ENCODE assay signal across 1 cellular context in genomic region chr11:108121274-108122155, GRCh38.
TF ChIP-seq lines count a peak whose summit lies in the region.

TSS of gene ACAT1 (plus strand) at chr11:108121567. CDS start at chr11:108121607, 40 bp downstream.

TF ChIP-seq in GM12878, 131 proteins besides CTCF, POLR2A, EP300 and RAD21 (continued from another document and continues in another):
- TF ChIP-seq E4F1 (IDR thresholded peaks at IDR 0.05; ENCODE audit: borderline replicate concordance, partially characterized antibody), result no peak
- peak; percentile 43 for TF ChIP-seq RUNX3 (IDR thresholded peaks at IDR 0.05; ENCODE audit: low read length)
- no peak for TF ChIP-seq CBX5 (IDR thresholded peaks at IDR 0.05; ENCODE audit: low read depth)
- TF ChIP-seq BACH1 (IDR thresholded peaks at IDR 0.05; ENCODE audit: borderline replicate concordance), result peak; percentile 64; the same call in 1 of the 2 replicates
- TF ChIP-seq SIX5 (IDR thresholded peaks at IDR 0.05; ENCODE audit: low read depth, low read length, severe bottlenecking), result no peak
- 0 out of 2 replicates have a peak, but pooled peaks have one; percentile 56 for TF ChIP-seq ASH2L (IDR thresholded peaks at IDR 0.05; ENCODE audit: borderline replicate concordance, low read depth)
- TF ChIP-seq ELK1 (IDR thresholded peaks at IDR 0.05; ENCODE audit: low read depth, low read length), result no peak; the same call in 1 of the 2 replicates
- TF ChIP-seq GATAD2B (conservative IDR thresholded peaks at IDR 0.05; ENCODE audit: low read depth), result peak; percentile 65
- no peak for TF ChIP-seq ZBTB4 (CRISPR knock-in tag; IDR thresholded peaks at IDR 0.05)
- TF ChIP-seq CREB1 (IDR thresholded peaks at IDR 0.05; ENCODE audit: low read depth), result 0 out of 2 replicates have a peak, but pooled peaks have one; percentile 8
- TF ChIP-seq, protein P1, sequence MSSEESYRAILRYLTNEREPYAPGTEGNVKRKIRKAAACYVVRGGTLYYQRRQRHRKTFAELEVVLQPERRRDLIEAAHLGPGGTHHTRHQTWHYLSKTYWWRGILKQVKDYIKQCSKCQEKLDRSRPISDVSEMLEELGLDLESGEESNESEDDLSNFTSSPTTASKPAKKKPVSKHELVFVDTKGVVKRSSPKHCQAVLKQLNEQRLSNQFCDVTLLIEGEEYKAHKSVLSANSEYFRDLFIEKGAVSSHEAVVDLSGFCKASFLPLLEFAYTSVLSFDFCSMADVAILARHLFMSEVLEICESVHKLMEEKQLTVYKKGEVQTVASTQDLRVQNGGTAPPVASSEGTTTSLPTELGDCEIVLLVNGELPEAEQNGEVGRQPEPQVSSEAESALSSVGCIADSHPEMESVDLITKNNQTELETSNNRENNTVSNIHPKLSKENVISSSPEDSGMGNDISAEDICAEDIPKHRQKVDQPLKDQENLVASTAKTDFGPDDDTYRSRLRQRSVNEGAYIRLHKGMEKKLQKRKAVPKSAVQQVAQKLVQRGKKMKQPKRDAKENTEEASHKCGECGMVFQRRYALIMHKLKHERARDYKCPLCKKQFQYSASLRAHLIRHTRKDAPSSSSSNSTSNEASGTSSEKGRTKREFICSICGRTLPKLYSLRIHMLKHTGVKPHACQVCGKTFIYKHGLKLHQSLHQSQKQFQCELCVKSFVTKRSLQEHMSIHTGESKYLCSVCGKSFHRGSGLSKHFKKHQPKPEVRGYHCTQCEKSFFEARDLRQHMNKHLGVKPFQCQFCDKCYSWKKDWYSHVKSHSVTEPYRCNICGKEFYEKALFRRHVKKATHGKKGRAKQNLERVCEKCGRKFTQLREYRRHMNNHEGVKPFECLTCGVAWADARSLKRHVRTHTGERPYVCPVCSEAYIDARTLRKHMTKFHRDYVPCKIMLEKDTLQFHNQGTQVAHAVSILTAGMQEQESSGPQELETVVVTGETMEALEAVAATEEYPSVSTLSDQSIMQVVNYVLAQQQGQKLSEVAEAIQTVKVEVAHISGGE (CRISPR knock-in tag; IDR thresholded peaks at IDR 0.05), result no peak
- no peak for TF ChIP-seq ZNF592 (IDR thresholded peaks at IDR 0.05)
- TF ChIP-seq BCLAF1 (IDR thresholded peaks at IDR 0.05), result no peak
- TF ChIP-seq CHD1 (IDR thresholded peaks at IDR 0.05; ENCODE audit: low read depth, low read length), result no peak
- TF ChIP-seq USF2 (IDR thresholded peaks at IDR 0.05; ENCODE audit: borderline replicate concordance, low read depth, low read length), result peak; percentile 5; the same call in 1 of the 2 replicates
- peak; percentile 77 for TF ChIP-seq SP1 (IDR thresholded peaks at IDR 0.05; ENCODE audit: low read depth, low read length)
- no peak for TF ChIP-seq STAT3 (IDR thresholded peaks at IDR 0.05; ENCODE audit: low read depth, low read length)
- TF ChIP-seq ESRRA (IDR thresholded peaks at IDR 0.05; ENCODE audit: low read length), result no peak
- TF ChIP-seq CHD4 (IDR thresholded peaks at IDR 0.05), result no peak
- no peak for TF ChIP-seq BRCA1 (IDR thresholded peaks at IDR 0.05; ENCODE audit: low read depth, low read length)
- no peak for TF ChIP-seq PAX8 (IDR thresholded peaks at IDR 0.05)
- no peak for TF ChIP-seq ZNF274 (IDR thresholded peaks at IDR 0.05; ENCODE audit: insufficient read depth, insufficient read length)
- no peak for TF ChIP-seq RBBP5 (conservative IDR thresholded peaks at IDR 0.05)
- peak; percentile 72; the same call in 2 of the 3 replicates for TF ChIP-seq POU2F2 (IDR thresholded peaks at IDR 0.05; ENCODE audit: borderline replicate concordance, low read depth, low read length)
- TF ChIP-seq STAT1 (conservative IDR thresholded peaks at IDR 0.05), result no peak
- TF ChIP-seq EGR1 (IDR thresholded peaks at IDR 0.05; ENCODE audit: borderline replicate concordance in 1 of 2, low read depth in 2 of 2, low read length in 2 of 2), result no peak
- TF ChIP-seq RFX5 (IDR thresholded peaks at IDR 0.05; ENCODE audit: low read depth, low read length), result no peak
- TF ChIP-seq, protein P2, sequence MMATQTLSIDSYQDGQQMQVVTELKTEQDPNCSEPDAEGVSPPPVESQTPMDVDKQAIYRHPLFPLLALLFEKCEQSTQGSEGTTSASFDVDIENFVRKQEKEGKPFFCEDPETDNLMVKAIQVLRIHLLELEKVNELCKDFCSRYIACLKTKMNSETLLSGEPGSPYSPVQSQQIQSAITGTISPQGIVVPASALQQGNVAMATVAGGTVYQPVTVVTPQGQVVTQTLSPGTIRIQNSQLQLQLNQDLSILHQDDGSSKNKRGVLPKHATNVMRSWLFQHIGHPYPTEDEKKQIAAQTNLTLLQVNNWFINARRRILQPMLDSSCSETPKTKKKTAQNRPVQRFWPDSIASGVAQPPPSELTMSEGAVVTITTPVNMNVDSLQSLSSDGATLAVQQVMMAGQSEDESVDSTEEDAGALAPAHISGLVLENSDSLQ (IDR thresholded peaks at IDR 0.05), result peak; percentile 55; the same call in 1 of the 2 replicates
- TF ChIP-seq ZBED1 (IDR thresholded peaks at IDR 0.05; ENCODE audit: borderline replicate concordance), result no peak
- TF ChIP-seq NR2F1 (conservative IDR thresholded peaks at IDR 0.05), result peak; percentile 64
- TF ChIP-seq SREBF2 (IDR thresholded peaks at IDR 0.05; ENCODE audit: low read length), result no peak
- TF ChIP-seq SPI1 (IDR thresholded peaks at IDR 0.05; ENCODE audit: borderline replicate concordance, insufficient read depth, low read depth, low read length), result no peak
- TF ChIP-seq YBX1 (IDR thresholded peaks at IDR 0.05), result no peak
- TF ChIP-seq POLR2AphosphoS5 (IDR thresholded peaks at IDR 0.05; ENCODE audit: low read length), result peak; percentile 93
- TF ChIP-seq CHD2 (IDR thresholded peaks at IDR 0.05; ENCODE audit: borderline replicate concordance, low read depth, low read length), result peak; percentile 78
